ENCODE assay signal across 21 cellular contexts in genomic region chr10:30199376-30200018, GRCh38.
DNase-seq lines count a peak whose midpoint lies in the region; ATAC-seq and TF ChIP-seq lines count a peak whose summit lies in the region.
"Had no signal": no experiment of that assay in that cellular context is flagged by ENCODE, and none has a peak within 500 bp of the region (broad histone marks: within the 10 kb centered on the region; RNA-seq: fewer than 3 reads in every experiment).

No MANE protein-coding gene starts in this region.

- no peak overlapping the region for H3K9ac ChIP-seq in SK-N-SH

- POLR2A ChIA-PET in SK-N-SH (lab: Yijun Ruan, JAX): no interaction called here

- no peak overlapping the region for H3K4me3 Mint-ChIP-seq in HFFc6
- H3K4me3 Mint-ChIP-seq: CD4-positive, alpha-beta memory T cell had no signal

- no peak overlapping the region for H3K27ac Mint-ChIP-seq in HFFc6
- H3K27ac Mint-ChIP-seq: CD4-positive, alpha-beta memory T cell had no signal

- ATAC-seq in SK-N-SH treated with all-trans-retinoic acid at 6 μM for 48 hours (no peak), psoas muscle (peak in 3 of 4 donors; percentile 47 to 86 (median 51)), left colon (no peak)
- ATAC-seq: HCT116 had no signal

- H3K4me3 ChIP-seq in SK-N-SH (ENCODE audit: low read depth in 2 of 2, low read length in 1 of 2) (no peak overlapping the region), psoas muscle (no peak overlapping the region)
- H3K4me3 ChIP-seq: SJCRH30 had no signal

- H3K36me3 ChIP-seq in SK-N-SH (replicated peaks in 1 of 2; ENCODE audit: control insufficient read depth in 1 of 2, insufficient read depth in 2 of 2, low read length in 1 of 2): peaks cover 0 to 4% of the 10 kb centered on the region in 2 experiments
- no peaks in the 10 kb centered on the region for H3K36me3 ChIP-seq in psoas muscle (ENCODE audit: insufficient read depth in 1 of 2, low read depth in 1 of 2)
- H3K36me3 ChIP-seq: SJCRH30 had no signal

- H3K9me3 Mint-ChIP-seq in HFFc6: peaks cover 14% of the 10 kb centered on the region

- no peaks in the 10 kb centered on the region for H3K27me3 ChIP-seq in SK-N-SH (ENCODE audit: insufficient read depth)
- no peaks in the 10 kb centered on the region for H3K27me3 ChIP-seq in psoas muscle (ENCODE audit: insufficient read depth in 3 of 3, low read length in 2 of 3)
- H3K27me3 ChIP-seq: SJCRH30 had no signal

- WGBS in SK-N-SH (ENCODE audit: low lambda C conversion rate): 57% methylated on average over 6 of the region's 6 CpGs
- WGBS in psoas muscle, 3 donors: 37 to 47% (median 42%) methylated on average over 6 of the region's 6 CpGs

- H3F3A ChIP-seq in SK-N-SH (replicated peaks; ENCODE audit: insufficient read depth): no peaks in the 10 kb centered on the region

- CTCF ChIA-PET in SK-N-SH (lab: Yijun Ruan, JAX): no interaction called here

- H3K4me1 ChIP-seq in SK-N-SH (ENCODE audit: control insufficient read depth in 1 of 2, insufficient read depth in 2 of 2, low read depth in 1 of 2, low read length in 1 of 2): no peaks in the 10 kb centered on the region
- H3K4me1 ChIP-seq in psoas muscle: peaks cover 3% of the 10 kb centered on the region
- H3K4me1 ChIP-seq: SJCRH30 had no signal

- TF ChIP-seq RAD21 in SK-N-SH (IDR thresholded peaks at IDR 0.05; ENCODE audit: low read length): no peak

- no peaks in the 10 kb centered on the region for H3K79me2 ChIP-seq in SK-N-SH (ENCODE audit: insufficient read depth)

- DNase-seq in SK-N-SH (no peak), SW480 (ENCODE audit: low spot score) (peak; percentile 24), islet precursor cell (peak; percentile 71), psoas muscle (no peak), left colon (no peak), AML-193 (lab: John Stamatoyannopoulos, UW) (no peak), HFFc6 (no peak)
- DNase-seq: 8988T; CD4-positive, alpha-beta memory T cell; DMS79; KG1; NCI-H1092; NCI-H1694; NCI-H2107; NCI-H526 treated with DMSO at 0.1 percent for 48 hours; NK-92 treated with Interleukin-12 subunit alpha and Interleukin-12 subunit beta, amount 100 ng/mL, for 24 hours; OCI-M1; SJCRH30 had no signal

- no peak for TF ChIP-seq EP300 in SK-N-SH (IDR thresholded peaks at IDR 0.05; ENCODE audit: borderline replicate concordance in 1 of 2, low read depth in 1 of 2, low read length in 1 of 2)

- no peaks in the 10 kb centered on the region; the same call in 1 of the 2 replicates for H3K9me2 ChIP-seq in SK-N-SH

- peaks cover 15% of the 10 kb centered on the region for H3K9me3 ChIP-seq in SK-N-SH
- H3K9me3 ChIP-seq in psoas muscle: no peaks in the 10 kb centered on the region

- no peaks in the 10 kb centered on the region for H4K20me1 ChIP-seq in SK-N-SH (ENCODE audit: insufficient read depth)

- H3K27me3 Mint-ChIP-seq in HFFc6 (ENCODE audit: insufficient read depth): peaks cover 20% of the 10 kb centered on the region

- intact Hi-C loops in psoas muscle (cut with DNase I) (no loop called here), left colon (cut with DNase I, micrococcal nuclease) (no loop called here)

- no peak overlapping the region for H3K4me2 ChIP-seq in SK-N-SH

- no peaks in the 10 kb centered on the region for H3K4me1 Mint-ChIP-seq in HFFc6 (ENCODE audit: low read depth)
- H3K4me1 Mint-ChIP-seq: CD4-positive, alpha-beta memory T cell had no signal

- no peak overlapping the region for H3K27ac ChIP-seq in SK-N-SH (ENCODE audit: low read depth in 2 of 2, low read length in 1 of 2)
- no peak overlapping the region for H3K27ac ChIP-seq in psoas muscle
- H3K27ac ChIP-seq: RWPE1, SJCRH30 had no signal

- H3K36me3 Mint-ChIP-seq in HFFc6 (ENCODE audit: low read depth): peaks cover 6% of the 10 kb centered on the region; the same call in 1 of the 2 replicates
- H3K36me3 Mint-ChIP-seq: CD4-positive, alpha-beta memory T cell had no signal

- 0 out of 2 replicates have a peak overlapping the region, but pooled peaks have one; percentile 45 for H2AFZ ChIP-seq in SK-N-SH (ENCODE audit: low read depth)

- TF ChIP-seq CTCF in SK-N-SH (IDR thresholded peaks at IDR 0.05) (no peak), psoas muscle (IDR thresholded peaks at IDR 0.05) (no peak), HFFc6 (IDR thresholded peaks at IDR 0.05) (no peak)

TF ChIP-seq in SK-N-SH, 30 proteins besides CTCF, POLR2A, EP300 and RAD21 (continues in another document):
- TF ChIP-seq TCF12 (IDR thresholded peaks at IDR 0.05) (no peak), SIN3A (IDR thresholded peaks at IDR 0.05; ENCODE audit: borderline replicate concordance, low read depth, low read length) (no peak), ZBTB33 (IDR thresholded peaks at IDR 0.05; ENCODE audit: borderline replicate concordance, low read depth) (no peak), GATA2 (CRISPR knock-in tag; IDR thresholded peaks at IDR 0.05) (no peak), ELF1 (IDR thresholded peaks at IDR 0.05) (no peak), SMC3 (IDR thresholded peaks at IDR 0.05; ENCODE audit: low read depth, low read length) (no peak), EZH2phosphoT487 (IDR thresholded peaks at IDR 0.05; ENCODE audit: borderline replicate concordance, low read depth) (no peak), IRF3 (IDR thresholded peaks at IDR 0.05; ENCODE audit: low read depth, low read length) (no peak), FOXM1 (IDR thresholded peaks at IDR 0.05; ENCODE audit: low read depth) (no peak), CHD2 (IDR thresholded peaks at IDR 0.05; ENCODE audit: low read length, partially characterized antibody) (no peak), RXRA (IDR thresholded peaks at IDR 0.05; ENCODE audit: borderline replicate concordance, low read depth) (no peak), RCOR1 (IDR thresholded peaks at IDR 0.05; ENCODE audit: low read length) (no peak)

TF ChIP-seq in SK-N-SH treated with all-trans-retinoic acid at 6 μM for 48 hours, 23 proteins besides CTCF, POLR2A, EP300 and RAD21:
- TF ChIP-seq TSHZ2 (CRISPR knock-in tag; IDR thresholded peaks at IDR 0.05) (no peak), TCF4 (CRISPR knock-in tag; IDR thresholded peaks at IDR 0.05; ENCODE audit: borderline replicate concordance) (no peak)

Comparison
In these comparisons a context has a peak if more than half of its experiments do, and no peak if none do; other contexts are left out.
1. DNase-seq: peak in SW480 (single experiment) and islet precursor cell (single experiment); none in SK-N-SH (single experiment), psoas muscle (0 of 2), left colon (0 of 2), AML-193 (0 of 2) and HFFc6 (single experiment).
2. ATAC-seq: peak in psoas muscle (3 of 4); none in SK-N-SH treated with all-trans-retinoic acid at 6 μM for 48 hours (single experiment) and left colon (single experiment).